Comparison of ENCODE assay signal across 20 cellular contexts in genomic region chrY:12087325-12087724, GRCh38.
"Had no signal": no experiment of that assay in that cellular context is flagged by ENCODE, and none has a peak within 500 bp of the region (broad histone marks: within the 10 kb centered on the region; RNA-seq: fewer than 3 reads in every experiment).

No MANE protein-coding gene starts in this region.

- H3K27me3 ChIP-seq: adrenal gland, ascending aorta, colonic mucosa, dorsolateral prefrontal cortex, sigmoid colon, spleen, upper lobe of left lung had no signal

- H3K9me3 ChIP-seq: adrenal gland, ascending aorta, colonic mucosa, lower lobe of right lung, sigmoid colon, spleen, upper lobe of left lung had no signal

- H3K4me3 ChIP-seq: adrenal gland, ascending aorta, colonic mucosa, dorsolateral prefrontal cortex, lower lobe of right lung, sigmoid colon, spleen, upper lobe of left lung had no signal

- H3K27ac ChIP-seq: adrenal gland, ascending aorta, colonic mucosa, dorsolateral prefrontal cortex, lower lobe of right lung, sigmoid colon, spleen, upper lobe of left lung had no signal

- H3K36me3 ChIP-seq: adrenal gland, ascending aorta, colonic mucosa, lower lobe of right lung, sigmoid colon, spleen, upper lobe of left lung had no signal

- DNase-seq: activated B cell treated with CpG ODN at 0.5 μM for 24 hours; activated CD4-positive, alpha-beta T cell treated with anti-CD3 and anti-CD28 coated beads for 36 hours; activated CD4-positive, alpha-beta T cell treated with anti-CD3 and anti-CD28 coated beads, Interleukin-2, amount 50 U/mL, for 48 hours; activated CD8-positive, alpha-beta memory T cell treated with anti-CD3 and anti-CD28 coated beads, Interleukin-2, amount 50 U/mL, for 48 hours; activated naive CD4-positive, alpha-beta T cell; activated T-cell treated with anti-CD3 and anti-CD28 coated beads, Interleukin-2, amount 50 U/mL, for 4 hours; adrenal gland; colonic mucosa; dorsolateral prefrontal cortex; effector memory CD8-positive, alpha-beta T cell; lower lobe of right lung; retina; sigmoid colon; spleen; stimulated activated CD4-positive, alpha-beta T cell treated with anti-CD3 and anti-CD28 coated beads, Interleukin-4, amount 100 ng/mL, for 1 hour; stimulated activated naive CD4-positive, alpha-beta T cell treated with Interleukin-2 at 50 U/mL for 16 hours; T1000; upper lobe of left lung had no signal

- ATAC-seq: activated CD4-positive, alpha-beta T cell treated with anti-CD3 and anti-CD28 coated beads for 36 hours; activated T-cell treated with anti-CD3 and anti-CD28 coated beads, Interleukin-2, amount 50 U/mL, for 4 hours; effector memory CD8-positive, alpha-beta T cell; lower lobe of right lung; natural killer cell treated with Interleukin-12 subunit alpha and Interleukin-12 subunit beta and Interleukin-15 and Interleukin-18, amount 100 ng/mL, for 72 hours had no signal

- H3K4me1 ChIP-seq: adrenal gland, ascending aorta, colonic mucosa, lower lobe of right lung, sigmoid colon, spleen, upper lobe of left lung had no signal
